ENCODE assay signal across 14 cellular contexts in the genomic region with DNA sequence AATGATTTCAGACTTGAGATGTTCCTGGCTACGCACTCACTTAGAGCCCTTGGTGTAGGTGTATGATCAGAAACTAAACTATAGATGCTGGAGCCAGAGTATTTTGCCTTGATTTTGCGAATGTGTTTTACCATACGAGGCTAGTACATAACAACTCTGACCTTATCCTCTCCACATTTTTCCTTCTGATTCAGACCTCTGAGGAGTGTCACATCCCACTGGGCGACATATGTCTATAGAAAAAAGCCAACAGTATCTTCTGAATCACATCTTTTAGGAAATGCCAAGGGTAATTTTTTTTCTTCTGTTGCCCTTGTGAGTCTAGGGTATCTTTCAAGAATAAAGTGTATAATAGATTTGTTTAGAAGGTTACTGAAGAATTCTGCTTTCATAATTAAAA. TPM values are rescaled to one million over a fixed set of nuclear protein-coding genes. Genes with fewer than 3 reads are reported as not detected.
DNase-seq lines count a peak whose midpoint lies in the region; ATAC-seq and TF ChIP-seq lines count a peak whose summit lies in the region.
"Had no signal": no experiment of that assay in that cellular context is flagged by ENCODE, and none has a peak within 500 bp of the region (broad histone marks: within the 10 kb centered on the region; RNA-seq: fewer than 3 reads in every experiment).

No MANE protein-coding gene starts in this region.

- H3K4me3 ChIP-seq in GM23248: no peak overlapping the region
- no peak overlapping the region for H3K4me3 ChIP-seq in fibroblast of mammary gland (ENCODE audit: control insufficient read depth, low read depth, low read length)
- H3K4me3 ChIP-seq: BLaER1, GM12878, GM23338 had no signal

- H3K9me3 ChIP-seq in GM23248 (ENCODE audit: low read depth): no peaks in the 10 kb centered on the region

- in situ Hi-C loops in GM23248 (cut with MboI): no loop called here

- peaks cover 43% of the 10 kb centered on the region for H3F3A ChIP-seq in GM23248 (ENCODE audit: insufficient read depth)

- DNase-seq in NCI-H2171 treated with DMSO at 0.1 percent for 48 hours (lab: John Stamatoyannopoulos, UW): peak; percentile 11
- DNase-seq in NCI-H2171 (lab: John Stamatoyannopoulos, UW): no peak
- DNase-seq in GM23248: peak; percentile 17
- DNase-seq in activated T-helper 1 cell treated with anti-CD3 and anti-CD28 coated beads, Interleukin-12 subunit alpha, Interleukin-12 subunit beta, Interleukin-2, Interleukin-4 antibody, amounts not matched to agents 30 ng/mL and 10 ng/mL and 1 ng/mL, durations not matched to agents 14 hours and 24 hours and 36 hours (ENCODE audit: low spot score): no peak
- DNase-seq in fibroblast of mammary gland (ENCODE audit: low read depth): peak; percentile 23
- DNase-seq in NCI-H146 (lab: John Stamatoyannopoulos, UW): no peak
- no peak for DNase-seq in NCI-H1092 (lab: John Stamatoyannopoulos, UW)
- DNase-seq: DMS53, H7 had no signal

- H3K9ac ChIP-seq in GM23248: no peak overlapping the region
- H3K9ac ChIP-seq: BLaER1 had no signal

- no peaks in the 10 kb centered on the region for H3K27me3 ChIP-seq in GM23248 (replicated peaks; ENCODE audit: insufficient read depth)
- H3K27me3 ChIP-seq: BLaER1 had no signal

- H3K4me2 ChIP-seq in GM23248 (ENCODE audit: unreplicated experiment): peak overlapping the region; percentile 21
- H3K4me2 ChIP-seq: BLaER1, GM23338 had no signal

- no peaks in the 10 kb centered on the region for H3K9me2 ChIP-seq in GM23248 (ENCODE audit: insufficient read depth)

- TF ChIP-seq CTCF in fibroblast of mammary gland (conservative IDR thresholded peaks at IDR 0.05; ENCODE audit: control insufficient read depth, insufficient read depth, low read depth, low read length): no peak

- peaks cover under 1% of the 10 kb centered on the region; the same call in 1 of the 2 replicates for H3K36me3 ChIP-seq in GM23248 (ENCODE audit: low read depth)

- peaks cover 56% of the 10 kb centered on the region for H3K79me2 ChIP-seq in GM23248 (ENCODE audit: insufficient read depth)

- ATAC-seq in GM21786 (IDR thresholded peaks at IDR 0.05; ENCODE audit: unreplicated experiment): no peak
- ATAC-seq: GM12878, GM23338 had no signal

- H3K27ac Mint-ChIP-seq in activated T-helper 1 cell treated with anti-CD3 and anti-CD28 coated beads, Interleukin-12 subunit alpha, Interleukin-12 subunit beta, Interleukin-2, Interleukin-4 antibody, amounts not matched to agents 30 ng/mL and 10 ng/mL and 1 ng/mL, durations not matched to agents 14 hours and 24 hours and 36 hours: peak overlapping the region; percentile 25
- H3K27ac Mint-ChIP-seq: GM23338 had no signal

- intact Hi-C loops in activated T-helper 1 cell treated with anti-CD3 and anti-CD28 coated beads, Interleukin-12 subunit alpha, Interleukin-12 subunit beta, Interleukin-2, Interleukin-4 antibody, amounts not matched to agents 30 ng/mL and 10 ng/mL and 1 ng/mL, durations not matched to agents 14 hours and 24 hours and 36 hours (cut with micrococcal nuclease): loop anchor here (2.0 kb wide), 1 partner anchor 15 kb away; no protein-coding TSS in a partner anchor

- peaks cover 30% of the 10 kb centered on the region; the same call in 1 of the 2 replicates for H4K20me1 ChIP-seq in GM23248 (ENCODE audit: insufficient read depth)
- H4K20me1 ChIP-seq: BLaER1 had no signal

- no peak overlapping the region for H3K4me3 Mint-ChIP-seq in activated T-helper 1 cell treated with anti-CD3 and anti-CD28 coated beads, Interleukin-12 subunit alpha, Interleukin-12 subunit beta, Interleukin-2, Interleukin-4 antibody, amounts not matched to agents 30 ng/mL and 10 ng/mL and 1 ng/mL, durations not matched to agents 14 hours and 24 hours and 36 hours
- H3K4me3 Mint-ChIP-seq: GM23338 had no signal

- H3K27ac ChIP-seq in GM23248: no peak overlapping the region
- H3K27ac ChIP-seq: 22Rv1, BLaER1 had no signal

- WGBS in GM23248 (ENCODE audit: low coverage in 1 of 2, low lambda C conversion rate in 2 of 2, missing lambda C conversion rate in 2 of 2), 2 experiments: 77 to 86% methylated on average over 4 of the region's 4 CpGs

- H3K4me1 ChIP-seq in GM23248 (ENCODE audit: insufficient read depth): peaks cover 44% of the 10 kb centered on the region

- no peak overlapping the region for H2AFZ ChIP-seq in GM23248
- H2AFZ ChIP-seq: GM23338 had no signal

- H3K36me3 Mint-ChIP-seq in activated T-helper 1 cell treated with anti-CD3 and anti-CD28 coated beads, Interleukin-12 subunit alpha, Interleukin-12 subunit beta, Interleukin-2, Interleukin-4 antibody, amounts not matched to agents 30 ng/mL and 10 ng/mL and 1 ng/mL, durations not matched to agents 14 hours and 24 hours and 36 hours (ENCODE audit: low read depth): peaks cover 44% of the 10 kb centered on the region

- no peaks in the 10 kb centered on the region for H3K9me3 Mint-ChIP-seq in activated T-helper 1 cell treated with anti-CD3 and anti-CD28 coated beads, Interleukin-12 subunit alpha, Interleukin-12 subunit beta, Interleukin-2, Interleukin-4 antibody, amounts not matched to agents 30 ng/mL and 10 ng/mL and 1 ng/mL, durations not matched to agents 14 hours and 24 hours and 36 hours
- H3K9me3 Mint-ChIP-seq: GM23338 had no signal

- no peaks in the 10 kb centered on the region for H3K27me3 Mint-ChIP-seq in activated T-helper 1 cell treated with anti-CD3 and anti-CD28 coated beads, Interleukin-12 subunit alpha, Interleukin-12 subunit beta, Interleukin-2, Interleukin-4 antibody, amounts not matched to agents 30 ng/mL and 10 ng/mL and 1 ng/mL, durations not matched to agents 14 hours and 24 hours and 36 hours (ENCODE audit: insufficient read depth)

- H3K4me1 Mint-ChIP-seq in activated T-helper 1 cell treated with anti-CD3 and anti-CD28 coated beads, Interleukin-12 subunit alpha, Interleukin-12 subunit beta, Interleukin-2, Interleukin-4 antibody, amounts not matched to agents 30 ng/mL and 10 ng/mL and 1 ng/mL, durations not matched to agents 14 hours and 24 hours and 36 hours (ENCODE audit: low read depth): peaks cover 37% of the 10 kb centered on the region

RNA-seq across cellular contexts. Expression of gene AK4, which starts 49.6 kb away (rescaled TPM):
- 49.1 and 65.4 TPM in 2 replicates for total RNA-seq in GM23248 (2014; rRNA removed; shearing (Covaris generic))
- polyA plus RNA-seq in GM23248 (2016; fragmentation: Nextera tagmentation; extraction: Ambion mirVana): 108 and 110 TPM in 2 replicates
- total RNA-seq in activated T-helper 1 cell treated with anti-CD3 and anti-CD28 coated beads, Interleukin-12 subunit alpha, Interleukin-12 subunit beta, Interleukin-2, Interleukin-4 antibody, amounts not matched to agents 30 ng/mL and 10 ng/mL and 1 ng/mL, durations not matched to agents 14 hours and 24 hours and 36 hours: 108 TPM in 2 replicates

Comparison
In these comparisons a context has a peak if more than half of its experiments do, and no peak if none do; other contexts are left out.
1. DNase-seq: peak in NCI-H2171 treated with DMSO at 0.1 percent for 48 hours (single experiment), GM23248 (single experiment) and fibroblast of mammary gland (single experiment); none in NCI-H2171 (single experiment), activated T-helper 1 cell treated with anti-CD3 and anti-CD28 coated beads, Interleukin-12 subunit alpha, Interleukin-12 subunit beta, Interleukin-2, Interleukin-4 antibody, amounts not matched to agents 30 ng/mL and 10 ng/mL and 1 ng/mL, durations not matched to agents 14 hours and 24 hours and 36 hours (single experiment), NCI-H146 (single experiment) and NCI-H1092 (single experiment).